Comparison of ENCODE assay signal across 1 cellular context in the genomic region with DNA sequence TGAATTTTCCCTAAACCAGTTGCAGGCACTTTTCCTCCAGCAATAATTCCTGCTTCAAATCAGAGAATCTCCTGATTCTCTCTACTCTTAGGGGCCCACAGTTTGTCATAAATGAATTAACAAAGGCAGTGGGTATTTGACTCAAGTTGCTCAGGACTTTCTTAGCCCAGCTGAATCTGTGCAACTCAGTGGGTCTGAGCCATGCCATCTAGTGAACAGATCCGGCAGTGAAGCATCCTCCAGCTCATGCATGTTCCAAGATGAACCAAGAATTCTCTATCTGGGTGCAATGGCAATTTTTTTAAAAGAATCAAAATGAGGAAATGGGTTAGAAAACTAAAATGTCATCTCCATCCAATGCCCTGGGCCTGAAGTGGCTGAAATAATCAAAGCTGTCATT.
TF ChIP-seq lines count a peak whose summit lies in the region.

No MANE protein-coding gene starts in this region.

TF ChIP-seq in SK-N-SH treated with all-trans-retinoic acid at 6 μM for 48 hours, 23 proteins besides CTCF, POLR2A, EP300 and RAD21 (continued from another document):
- TF ChIP-seq CREB5 (CRISPR knock-in tag; IDR thresholded peaks at IDR 0.05; ENCODE audit: low read depth) (no peak), GLIS3 (CRISPR knock-in tag; IDR thresholded peaks at IDR 0.05) (no peak), ISL1 (CRISPR knock-in tag; IDR thresholded peaks at IDR 0.05) (no peak), TCF4 (CRISPR knock-in tag; IDR thresholded peaks at IDR 0.05; ENCODE audit: borderline replicate concordance) (no peak), TOX (CRISPR knock-in tag; IDR thresholded peaks at IDR 0.05; ENCODE audit: borderline replicate concordance) (no peak), PATZ1 (CRISPR knock-in tag; IDR thresholded peaks at IDR 0.05; ENCODE audit: borderline replicate concordance) (no peak)
